In the genomic region with DNA sequence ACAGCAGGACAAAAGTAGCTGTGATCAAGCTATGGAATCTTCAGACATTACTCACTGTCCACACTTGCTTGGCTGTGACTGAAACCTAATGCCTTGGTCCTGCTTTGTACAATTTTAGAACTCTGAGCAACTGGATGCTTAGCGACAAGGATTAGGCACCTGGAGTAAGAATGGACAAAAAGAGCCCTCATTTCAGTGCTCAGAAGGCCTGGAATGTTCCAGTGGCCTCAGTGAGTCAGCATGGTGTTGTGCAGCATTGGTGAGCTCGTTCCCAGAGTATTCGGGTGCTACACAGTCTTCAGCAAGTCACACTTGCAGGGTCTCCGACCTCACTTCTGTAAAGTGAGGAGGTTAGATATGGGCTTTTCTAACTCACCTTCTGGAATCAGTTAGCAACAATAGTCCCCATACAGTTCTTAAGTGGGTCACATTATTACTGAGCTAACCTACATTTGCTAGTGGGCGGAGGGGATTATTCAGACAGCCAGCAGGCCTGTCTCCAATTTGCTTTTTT, we compare ENCODE assay signal across 1 cellular context.
TF ChIP-seq lines count a peak whose summit lies in the region.

No MANE protein-coding gene starts in this region.

TF ChIP-seq in GM23338, 12 proteins besides CTCF, POLR2A, EP300 and RAD21 (continued from another document):
- TF ChIP-seq, protein P1, sequence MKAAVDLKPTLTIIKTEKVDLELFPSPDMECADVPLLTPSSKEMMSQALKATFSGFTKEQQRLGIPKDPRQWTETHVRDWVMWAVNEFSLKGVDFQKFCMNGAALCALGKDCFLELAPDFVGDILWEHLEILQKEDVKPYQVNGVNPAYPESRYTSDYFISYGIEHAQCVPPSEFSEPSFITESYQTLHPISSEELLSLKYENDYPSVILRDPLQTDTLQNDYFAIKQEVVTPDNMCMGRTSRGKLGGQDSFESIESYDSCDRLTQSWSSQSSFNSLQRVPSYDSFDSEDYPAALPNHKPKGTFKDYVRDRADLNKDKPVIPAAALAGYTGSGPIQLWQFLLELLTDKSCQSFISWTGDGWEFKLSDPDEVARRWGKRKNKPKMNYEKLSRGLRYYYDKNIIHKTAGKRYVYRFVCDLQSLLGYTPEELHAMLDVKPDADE (IDR thresholded peaks at IDR 0.05), result no peak
- no peak for TF ChIP-seq EZH2 (IDR thresholded peaks at IDR 0.05; ENCODE audit: low read depth, unreplicated experiment)
- TF ChIP-seq EZH2phosphoT487 (IDR thresholded peaks at IDR 0.05; ENCODE audit: unreplicated experiment), result no peak
- no peak for TF ChIP-seq CREB1 (CRISPR knock-in tag; IDR thresholded peaks at IDR 0.05; ENCODE audit: low read depth)
- no peak for TF ChIP-seq NANOG (IDR thresholded peaks at IDR 0.05; ENCODE audit: borderline replicate concordance)
- TF ChIP-seq ZNF114 (CRISPR knock-in tag; IDR thresholded peaks at IDR 0.05), result no peak
TF ChIP-seq in GM23338: peak in this region for 0.
